In the genomic region with DNA sequence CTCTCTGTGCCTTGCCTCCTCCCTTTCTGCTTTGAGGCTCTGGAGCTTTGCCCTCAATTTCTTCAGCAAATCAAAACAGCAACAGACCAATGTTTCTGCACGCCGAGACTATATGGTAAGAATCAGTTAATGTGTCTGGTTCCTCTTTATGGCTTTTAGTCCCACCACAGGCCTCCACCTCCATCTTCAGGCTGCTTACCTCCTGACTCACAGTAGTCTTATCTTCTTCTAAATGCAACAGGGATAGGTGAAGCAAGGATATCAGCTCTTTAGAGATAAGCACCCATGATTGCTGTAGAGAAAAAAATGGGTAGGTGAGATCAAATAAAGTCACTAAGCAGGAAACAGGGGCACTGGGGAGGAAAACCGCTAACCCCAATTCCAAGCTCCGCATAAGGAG, we compare ENCODE assay signal across 20 cellular contexts.
"Had no signal": no experiment of that assay in that cellular context is flagged by ENCODE, and none has a peak within 500 bp of the region (broad histone marks: within the 10 kb centered on the region; RNA-seq: fewer than 3 reads in every experiment).

No MANE protein-coding gene starts in this region.

- H3K27me3 Mint-ChIP-seq: memory B cell had no signal

- H3K27me3 ChIP-seq: gastrocnemius medialis, ovary, sigmoid colon, stomach, thyroid gland, vagina had no signal

- H3K4me3 ChIP-seq: gastrocnemius medialis, lung, ovary, psoas muscle, sigmoid colon, stomach, thyroid gland, vagina had no signal

- H3K36me3 ChIP-seq: gastrocnemius medialis, ovary had no signal

- H3K4me1 ChIP-seq: gastrocnemius medialis, psoas muscle, sigmoid colon, stomach, thyroid gland, vagina had no signal

- H3K27ac ChIP-seq: gastrocnemius medialis, ovary, psoas muscle, sigmoid colon, stomach, thyroid gland, vagina had no signal

- H3K36me3 Mint-ChIP-seq: natural killer cell had no signal

- ATAC-seq: gastrocnemius medialis; natural killer cell; psoas muscle; right cardiac atrium; stimulated activated effector memory CD8-positive, alpha-beta T cell treated with anti-CD3 and anti-CD28 coated beads, Interleukin-12 subunit alpha, Interleukin-12 subunit beta, amount 100 ng/mL, for 72 hours had no signal

- H3K4me3 Mint-ChIP-seq: memory B cell; natural killer cell; stimulated activated effector memory CD8-positive, alpha-beta T cell treated with anti-CD3 and anti-CD28 coated beads, Interleukin-12 subunit alpha, Interleukin-12 subunit beta, amount 100 ng/mL, for 72 hours had no signal

- DNase-seq: dermis blood vessel endothelial cell; effector memory CD4-positive, alpha-beta T cell; gastrocnemius medialis; head of caudate nucleus; natural killer cell; occipital lobe; ovary; posterior cingulate gyrus; psoas muscle; right cardiac atrium; sigmoid colon; stimulated activated CD4-positive, alpha-beta T cell treated with anti-CD3 and anti-CD28 coated beads, Interleukin-2, amount 100 ng/mL, for 24 hours; stimulated activated CD4-positive, alpha-beta T cell treated with anti-CD3 and anti-CD28 coated beads, Interleukin-4, amount 100 ng/mL, for 24 hours; stimulated activated naive CD4-positive, alpha-beta T cell treated with Interleukin-2 at 50 U/mL for 16 hours; stomach; thyroid gland had no signal

- H3K9me3 ChIP-seq: gastrocnemius medialis, ovary, psoas muscle, sigmoid colon, stomach, thyroid gland, vagina had no signal

- H3K27ac Mint-ChIP-seq: memory B cell; natural killer cell; stimulated activated effector memory CD8-positive, alpha-beta T cell treated with anti-CD3 and anti-CD28 coated beads, Interleukin-12 subunit alpha, Interleukin-12 subunit beta, amount 100 ng/mL, for 72 hours had no signal

- H3K9me3 Mint-ChIP-seq: memory B cell; natural killer cell; stimulated activated effector memory CD8-positive, alpha-beta T cell treated with anti-CD3 and anti-CD28 coated beads, Interleukin-12 subunit alpha, Interleukin-12 subunit beta, amount 100 ng/mL, for 72 hours had no signal

- H3K4me1 Mint-ChIP-seq: memory B cell, natural killer cell had no signal
